In the genomic region with DNA sequence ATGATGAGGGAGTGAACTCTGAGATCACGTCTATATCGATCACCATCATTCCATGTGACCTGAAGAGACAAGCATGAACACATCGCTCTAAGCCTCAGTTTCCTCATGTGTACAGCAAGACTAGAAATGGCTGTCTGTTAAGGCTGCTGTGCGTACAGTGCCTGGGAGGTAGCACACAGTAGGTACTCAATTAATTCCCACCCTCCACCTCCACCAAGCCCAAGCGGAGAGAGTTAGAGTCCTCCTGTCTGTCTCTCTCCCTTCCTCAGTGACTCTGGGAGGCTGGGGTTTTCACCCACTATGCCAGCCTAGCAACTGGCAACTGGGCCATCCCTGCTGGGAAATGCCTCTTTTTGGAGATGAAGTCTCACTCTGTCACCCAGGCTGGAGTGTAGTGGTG, we compare ENCODE assay signal across 31 cellular contexts.
DNase-seq lines count a peak whose midpoint lies in the region; ATAC-seq, FAIRE-seq and TF ChIP-seq lines count a peak whose summit lies in the region.
"Had no signal": no experiment of that assay in that cellular context is flagged by ENCODE, and none has a peak within 500 bp of the region (broad histone marks: within the 10 kb centered on the region; RNA-seq: fewer than 3 reads in every experiment).

No MANE protein-coding gene starts in this region.

- H4K91ac ChIP-seq in H1 (replicated peaks; ENCODE audit: insufficient read length, low read length) (no peak overlapping the region), neuronal stem cell (ENCODE audit: low read depth, low read length, poor library complexity) (peak overlapping the region; percentile 0)

- TF ChIP-seq POLR2A in K562 (conservative IDR thresholded peaks at IDR 0.05), result no peak
- TF ChIP-seq POLR2A in H1 (IDR thresholded peaks at IDR 0.05; ENCODE audit: control extremely low read depth in 1 of 2, low read depth in 2 of 2, low read length in 2 of 2), result no peak
- no peak for TF ChIP-seq POLR2A in breast epithelium (IDR thresholded peaks at IDR 0.05)

- H4K20me1 ChIP-seq in K562 (replicated peaks; ENCODE audit: control insufficient read depth, insufficient read depth, low read length), result no peaks in the 10 kb centered on the region
- no peaks in the 10 kb centered on the region for H4K20me1 ChIP-seq in H1 (replicated peaks in 1 of 2; ENCODE audit: control insufficient read depth in 1 of 2, insufficient read depth in 2 of 2, low read length in 2 of 2)
- H4K20me1 ChIP-seq: BLaER1 had no signal

- H3K56ac ChIP-seq in H1 (replicated peaks; ENCODE audit: insufficient read length, low read depth, low read length), result no peak overlapping the region

- H3K14ac ChIP-seq in H1 (ENCODE audit: insufficient read length) (no peak overlapping the region), neuronal stem cell (ENCODE audit: low read length) (no peak overlapping the region)

- TF ChIP-seq EP300 in K562 (IDR thresholded peaks at IDR 0.05; ENCODE audit: low read length) (no peak), H1 (IDR thresholded peaks at IDR 0.05; ENCODE audit: borderline replicate concordance in 1 of 2, low read depth in 2 of 2, low read length in 2 of 2) (no peak)

- no peak for TF ChIP-seq RAD21 in K562 (CRISPR knock-in tag; conservative IDR thresholded peaks at IDR 0.05 in 1 of 2, IDR thresholded peaks at IDR 0.05 in 1 of 2)
- TF ChIP-seq RAD21 in H1 (IDR thresholded peaks at IDR 0.05 in 1 of 2, conservative IDR thresholded peaks at IDR 0.05 in 1 of 2; ENCODE audit: low read depth in 2 of 2, low read length in 2 of 2), result no peak

- H4K8ac ChIP-seq in H1 (ENCODE audit: extremely low read depth, insufficient read depth, low read length) (no peak overlapping the region), neuronal stem cell (ENCODE audit: low read depth, low read length) (no peak overlapping the region)

- intact Hi-C loops in K562 (cut with micrococcal nuclease), result no loop called here
- intact Hi-C loops in breast epithelium (cut with DNase I; ENCODE audit: low total_unique reads), result no loop called here

- H4K5ac ChIP-seq in H1 (ENCODE audit: insufficient read length, low read depth, low read length), result no peak overlapping the region

- no peak overlapping the region for H2BK120ac ChIP-seq in H1 (replicated peaks; ENCODE audit: low read depth, low read length)
- H2BK120ac ChIP-seq in neuronal stem cell (ENCODE audit: low read depth, low read length), result no peak overlapping the region

- H3K79me2 ChIP-seq in K562 (ENCODE audit: control insufficient read depth, insufficient read depth, low read length) (no peaks in the 10 kb centered on the region), H1 (ENCODE audit: control insufficient read depth in 1 of 2, insufficient read depth in 2 of 2, low read length in 2 of 2) (no peaks in the 10 kb centered on the region)

- no TSS peak for BruUV-seq in K562 (replicated peaks; lab: Mats Ljungman, UMichigan)

- H3K23me2 ChIP-seq in H1 (ENCODE audit: low read depth, low read length), result no peaks in the 10 kb centered on the region

- H3K9me3 ChIP-seq in K562 (replicated peaks; ENCODE audit: control insufficient read depth, insufficient read depth, low read depth, low read length), result no peaks in the 10 kb centered on the region
- H3K9me3 ChIP-seq in H1 (ENCODE audit: insufficient read depth in 2 of 2, low read depth in 1 of 2, low read length in 1 of 2), result no peaks in the 10 kb centered on the region
- no peaks in the 10 kb centered on the region for H3K9me3 ChIP-seq in neuronal stem cell (replicated peaks in 1 of 2; ENCODE audit: control insufficient read depth in 2 of 2, insufficient read depth in 1 of 2, low read depth in 1 of 2, low read length in 2 of 2)
- H3K9me3 ChIP-seq in breast epithelium, result no peaks in the 10 kb centered on the region
- H3K9me3 ChIP-seq: A549; BE2C; BLaER1; BLaER1 treated with 17β-estradiol and CSF1 and Interleukin-3, amounts not matched to agents 10 nM and 100 nM; Caco-2 had no signal

- H3K9ac ChIP-seq in K562 (ENCODE audit: insufficient read depth in 1 of 2, low read depth in 2 of 2, low read length in 2 of 2) (no peak overlapping the region), H1 (replicated peaks in 1 of 4; ENCODE audit: extremely low read depth in 1 of 4, low read depth in 3 of 4, low read length in 3 of 4) (no peak overlapping the region), neuronal stem cell (ENCODE audit: low read depth, low read length, poor library complexity) (no peak overlapping the region)
- H3K9ac ChIP-seq: BLaER1; BLaER1 treated with 17β-estradiol and CSF1 and Interleukin-3, amounts not matched to agents 10 nM and 100 nM had no signal

- no peak overlapping the region for H3K27ac ChIP-seq in K562 (ENCODE audit: extremely low read depth, low read depth, low read length)
- H3K27ac ChIP-seq in H1 (ENCODE audit: low read depth, low read length), result no peak overlapping the region
- no peak overlapping the region for H3K27ac ChIP-seq in neuronal stem cell (replicated peaks; ENCODE audit: low read length)
- H3K27ac ChIP-seq in breast epithelium, result no peak overlapping the region
- H3K27ac ChIP-seq: 22Rv1; A549; BLaER1; BLaER1 treated with 17β-estradiol and CSF1 and Interleukin-3, amounts not matched to agents 10 nM and 100 nM; C4-2B had no signal

- no peak for TF ChIP-seq CTCF in K562 (IDR thresholded peaks at IDR 0.05 in 2 of 3, conservative IDR thresholded peaks at IDR 0.05 in 1 of 3; ENCODE audit: insufficient read depth in 2 of 3, low read depth in 1 of 3, low read length in 3 of 3)
- TF ChIP-seq CTCF in H1 (IDR thresholded peaks at IDR 0.05; ENCODE audit: control extremely low read depth in 1 of 3, insufficient read depth in 1 of 3, low read depth in 1 of 3, low read length in 3 of 3), result no peak
- TF ChIP-seq CTCF in breast epithelium (IDR thresholded peaks at IDR 0.05), result no peak

- CTCF ChIA-PET in K562 (lab: Yijun Ruan, JAX; ENCODE audit: low intra/inter-chr PET ratio), result no interaction called here
- CTCF ChIA-PET in H1 (lab: Charles Lee; ENCODE audit: partially characterized antibody), result interaction anchor here (0.6 to 1.5 kb wide), 4 partner anchors 8 to 1912 kb away, joined by 3 to 14 read pairs (median 3); no protein-coding TSS in a partner anchor

- no peak for DNase-seq in K562 (ENCODE audit: extremely low read depth in 1 of 4, low spot score in 3 of 4)
- DNase-seq in H1 (ENCODE audit: low read depth in 1 of 2, low spot score in 2 of 2), result no peak
- DNase-seq in neuronal stem cell (ENCODE audit: low spot score), result no peak
- DNase-seq in HT-29 (ENCODE audit: low spot score), result no peak
- no peak for DNase-seq in breast epithelium (ENCODE audit: low spot score in 2 of 2)
- DNase-seq: 8988T; ACHN; AML-193; BE2C; Caco-2; Calu3; CD4-positive, alpha-beta memory T cell; CD4-positive, alpha-beta T cell; CD4-positive, CD25-positive, alpha-beta regulatory T cell; CD8-positive, alpha-beta memory T cell; CD8-positive, alpha-beta T cell; COR-L47; DMS 273 treated with DMSO at 0.1 percent for 48 hours; DMS153; DMS53; DMS79; DND-41; EL had no signal

- ATAC-seq in K562, result no peak
- ATAC-seq in HG03097 (IDR thresholded peaks at IDR 0.05; ENCODE audit: low FRiP score, unreplicated experiment), result no peak
- ATAC-seq: A549; CD8-positive, alpha-beta T cell had no signal

- H2BK5ac ChIP-seq in H1 (ENCODE audit: low read depth, low read length) (no peak overlapping the region), neuronal stem cell (ENCODE audit: low read length) (no peak overlapping the region)

- peak overlapping the region; percentile 29; the same call in 1 of the 2 replicates for H2BK12ac ChIP-seq in H1 (ENCODE audit: low read depth, low read length)
- H2BK12ac ChIP-seq in neuronal stem cell (ENCODE audit: low read length), result no peak overlapping the region

- H3K9me1 ChIP-seq in K562 (ENCODE audit: control insufficient read depth, insufficient read depth, low read length), result no peaks in the 10 kb centered on the region

- FAIRE-seq in K562 (lab: Jason Lieb, UNC), result no peak
- FAIRE-seq in H1 (lab: Jason Lieb, UNC), result no peak
- FAIRE-seq: A204.1, A549, D721Med had no signal

- H3K4ac ChIP-seq in H1 (replicated peaks; ENCODE audit: insufficient read length, low read depth, low read length), result no peak overlapping the region
- no peak overlapping the region for H3K4ac ChIP-seq in neuronal stem cell (ENCODE audit: low read length)

- H3K36me3 ChIP-seq in K562 (ENCODE audit: control insufficient read depth, insufficient read depth, low read length) (no peaks in the 10 kb centered on the region; the same call in 2 of the 3 replicates), H1 (ENCODE audit: control insufficient read depth in 2 of 4, insufficient read depth in 4 of 4, low read length in 3 of 4) (no peaks in the 10 kb centered on the region), neuronal stem cell (replicated peaks in 1 of 2; ENCODE audit: control insufficient read depth in 2 of 2, insufficient read depth in 2 of 2, low read length in 2 of 2) (no peaks in the 10 kb centered on the region), breast epithelium (no peaks in the 10 kb centered on the region)
- H3K36me3 ChIP-seq: BE2C; BLaER1; BLaER1 treated with 17β-estradiol and CSF1 and Interleukin-3, amounts not matched to agents 10 nM and 100 nM had no signal

- H2BK20ac ChIP-seq in H1 (ENCODE audit: low read length), result no peak overlapping the region

- 57% methylated on average over 5 of the region's 5 CpGs for WGBS in K562 (ENCODE audit: insufficient coverage, low coverage, missing lambda C conversion rate)
- 84% methylated on average over 5 of the region's 5 CpGs; no CpG with 5 or more reads in 1 of the 2 experiments for WGBS in H1 (ENCODE audit: extremely low coverage in 1 of 2, insufficient coverage in 1 of 2, insufficient read length in 1 of 2, insufficient replicate concordance in 2 of 2, low coverage in 1 of 2, low lambda C conversion rate in 2 of 2, missing lambda C conversion rate in 1 of 2), 2 experiments
- no CpG with 5 or more reads among the region's 5 CpGs for WGBS in neuronal stem cell (ENCODE audit: extremely low coverage in 2 of 2, insufficient read length in 2 of 2, insufficient replicate concordance in 1 of 2), 2 donors

- no peak overlapping the region for H3K18ac ChIP-seq in H1 (ENCODE audit: extremely low read depth, low read length)
- no peak overlapping the region for H3K18ac ChIP-seq in neuronal stem cell (ENCODE audit: low read length)

- H3K23ac ChIP-seq in H1 (ENCODE audit: insufficient read length) (no peak overlapping the region), neuronal stem cell (ENCODE audit: low read depth, low read length, poor library complexity) (no peak overlapping the region)

- H3K4me1 ChIP-seq in K562 (replicated peaks in 1 of 2; ENCODE audit: control insufficient read depth in 2 of 2, insufficient read depth in 2 of 2, low read length in 2 of 2), result peaks cover 17 to 45% of the 10 kb centered on the region in 2 experiments; a peak in 4 of 5 replicates
- H3K4me1 ChIP-seq in H1 (replicated peaks in 1 of 4; ENCODE audit: control insufficient read depth in 3 of 4, insufficient read depth in 4 of 4, low read length in 3 of 4), result no peaks in the 10 kb centered on the region; a peak in 1 of 7 replicates
- no peaks in the 10 kb centered on the region for H3K4me1 ChIP-seq in neuronal stem cell (ENCODE audit: control insufficient read depth in 2 of 2, insufficient read depth in 1 of 2, low read depth in 1 of 2, low read length in 2 of 2)
- no peaks in the 10 kb centered on the region for H3K4me1 ChIP-seq in breast epithelium
- H3K4me1 ChIP-seq: A549; BLaER1; BLaER1 treated with 17β-estradiol and CSF1 and Interleukin-3, amounts not matched to agents 10 nM and 100 nM; Caco-2 had no signal

- H3K79me1 ChIP-seq in H1 (ENCODE audit: low read depth, low read length), result no peaks in the 10 kb centered on the region
- H3K79me1 ChIP-seq in neuronal stem cell (ENCODE audit: low read depth, low read length), result no peaks in the 10 kb centered on the region

- H3K27me3 ChIP-seq in K562 (ENCODE audit: control insufficient read depth in 2 of 2, insufficient read depth in 2 of 2, low read length in 2 of 2) (no peaks in the 10 kb centered on the region), H1 (replicated peaks in 1 of 4; ENCODE audit: control insufficient read depth in 3 of 4, extremely low read depth in 1 of 4, insufficient read depth in 3 of 4, low read length in 3 of 4) (no peaks in the 10 kb centered on the region; a peak in 1 of 7 replicates), neuronal stem cell (ENCODE audit: control insufficient read depth in 3 of 3, insufficient read depth in 3 of 3, low read depth in 1 of 3, low read length in 3 of 3) (no peaks in the 10 kb centered on the region), breast epithelium (peaks cover 0 to 7% of the 10 kb centered on the region in 2 donors)
- H3K27me3 ChIP-seq: BE2C; BLaER1; BLaER1 treated with 17β-estradiol and CSF1 and Interleukin-3, amounts not matched to agents 10 nM and 100 nM had no signal

- H2AFZ ChIP-seq in K562 (ENCODE audit: low read depth, low read length) (0 out of 2 replicates have a peak overlapping the region, but pooled peaks have one; percentile 3), H1 (ENCODE audit: low read length) (no peak overlapping the region), neuronal stem cell (ENCODE audit: low read length) (no peak overlapping the region)

- in situ Hi-C loops in K562 (cut with MboI), result no loop called here

- H3K4me2 ChIP-seq in K562 (ENCODE audit: insufficient read depth, low read length) (no peak overlapping the region), H1 (ENCODE audit: insufficient read depth in 1 of 2, low read depth in 2 of 2, low read length in 2 of 2) (no peak overlapping the region), neuronal stem cell (ENCODE audit: insufficient read depth, low read length, poor library complexity, severe bottlenecking) (no peak overlapping the region)
- H3K4me2 ChIP-seq: A549; BLaER1; BLaER1 treated with 17β-estradiol and CSF1 and Interleukin-3, amounts not matched to agents 10 nM and 100 nM had no signal

- H2AK5ac ChIP-seq in H1 (ENCODE audit: low read depth, low read length), result no peak overlapping the region
- no peak overlapping the region for H2AK5ac ChIP-seq in neuronal stem cell (ENCODE audit: low read depth, low read length)

- H2BK15ac ChIP-seq in H1 (ENCODE audit: low read length) (no peak overlapping the region), neuronal stem cell (ENCODE audit: low read length) (no peak overlapping the region)

- no peak overlapping the region for H3K4me3 ChIP-seq in K562
- no peak overlapping the region for H3K4me3 ChIP-seq in H1 (ENCODE audit: extremely low read depth in 1 of 4, insufficient read depth in 2 of 4, low read depth in 3 of 4, low read length in 4 of 4)
- no peak overlapping the region for H3K4me3 ChIP-seq in neuronal stem cell (ENCODE audit: low read length in 2 of 2)
- no peak overlapping the region for H3K4me3 ChIP-seq in breast epithelium
- H3K4me3 ChIP-seq: A549; BLaER1; BLaER1 treated with 17β-estradiol and CSF1 and Interleukin-3, amounts not matched to agents 10 nM and 100 nM had no signal

- POLR2A ChIA-PET in K562 (lab: Yijun Ruan, JAX), result interaction anchor here (0.7 kb wide), 2 partner anchors 26 to 32 kb away, joined by 3 to 5 read pairs; no protein-coding TSS in a partner anchor
- POLR2A ChIA-PET in H1 (lab: Charles Lee; ENCODE audit: partially characterized antibody), result no interaction called here
